Comparison of ENCODE assay signal across 12 cellular contexts in the genomic region with DNA sequence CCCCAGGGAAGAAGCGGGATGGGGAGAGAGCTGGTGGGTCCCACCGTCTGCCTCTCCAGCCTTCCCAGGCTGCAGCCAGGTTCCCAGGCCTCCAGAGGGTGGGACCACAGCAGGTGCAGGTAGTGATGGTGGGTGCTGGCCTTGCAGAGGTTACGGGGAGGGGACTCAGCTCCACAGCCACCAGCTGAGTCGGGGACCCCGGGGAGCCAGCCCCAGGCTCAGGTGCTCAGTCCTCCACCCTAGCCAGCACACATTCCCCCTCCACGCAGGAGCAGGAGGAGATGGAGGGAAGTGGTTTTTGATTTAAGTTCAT. TPM values are rescaled to one million over a fixed set of nuclear protein-coding genes. Genes with fewer than 3 reads are reported as not detected.
DNase-seq lines count a peak whose midpoint lies in the region; ATAC-seq and TF ChIP-seq lines count a peak whose summit lies in the region.
"Had no signal": no experiment of that assay in that cellular context is flagged by ENCODE, and none has a peak within 500 bp of the region (broad histone marks: within the 10 kb centered on the region; RNA-seq: fewer than 3 reads in every experiment).

No MANE protein-coding gene starts in this region.

- peak overlapping the region; percentile 21 for H3K27ac Mint-ChIP-seq in mesothelial cell of epicardium
- no peak overlapping the region for H3K27ac Mint-ChIP-seq in activated CD4-positive, alpha-beta memory T cell treated with anti-CD3 and anti-CD28 coated beads for 36 hours
- H3K27ac Mint-ChIP-seq: activated T-helper 1 cell treated with anti-CD3 and anti-CD28 coated beads, Interleukin-12 subunit alpha, Interleukin-12 subunit beta, Interleukin-2, Interleukin-4 antibody, amounts not matched to agents 30 ng/mL and 10 ng/mL and 1 ng/mL, durations not matched to agents 14 hours and 24 hours and 36 hours had no signal

- peaks cover 89% of the 10 kb centered on the region for H4K20me1 ChIP-seq in BLaER1

- H3K4me1 ChIP-seq in BLaER1 (peaks cover 73% of the 10 kb centered on the region), Panc1 (ENCODE audit: control insufficient read depth, insufficient read depth, low read length) (peaks cover 7% of the 10 kb centered on the region)

- H3K36me3 Mint-ChIP-seq in mesothelial cell of epicardium, result peaks cover 5% of the 10 kb centered on the region
- peaks cover 13% of the 10 kb centered on the region for H3K36me3 Mint-ChIP-seq in activated CD4-positive, alpha-beta memory T cell treated with anti-CD3 and anti-CD28 coated beads for 36 hours

- peaks cover 19% of the 10 kb centered on the region for H3K4me1 Mint-ChIP-seq in mesothelial cell of epicardium
- peaks cover 18% of the 10 kb centered on the region for H3K4me1 Mint-ChIP-seq in activated CD4-positive, alpha-beta memory T cell treated with anti-CD3 and anti-CD28 coated beads for 36 hours (ENCODE audit: low read depth)

- H3K9me3 Mint-ChIP-seq in mesothelial cell of epicardium, result no peaks in the 10 kb centered on the region
- H3K9me3 Mint-ChIP-seq in activated CD4-positive, alpha-beta memory T cell treated with anti-CD3 and anti-CD28 coated beads for 36 hours, result no peaks in the 10 kb centered on the region
- H3K9me3 Mint-ChIP-seq: activated T-helper 1 cell treated with anti-CD3 and anti-CD28 coated beads, Interleukin-12 subunit alpha, Interleukin-12 subunit beta, Interleukin-2, Interleukin-4 antibody, amounts not matched to agents 30 ng/mL and 10 ng/mL and 1 ng/mL, durations not matched to agents 14 hours and 24 hours and 36 hours had no signal

- H3K27me3 ChIP-seq in BLaER1 (no peaks in the 10 kb centered on the region), Panc1 (ENCODE audit: control insufficient read depth, insufficient read depth, low read length) (no peaks in the 10 kb centered on the region)
- H3K27me3 ChIP-seq: ascending aorta had no signal

- no peak overlapping the region for H3K4me3 Mint-ChIP-seq in mesothelial cell of epicardium
- no peak overlapping the region for H3K4me3 Mint-ChIP-seq in activated CD4-positive, alpha-beta memory T cell treated with anti-CD3 and anti-CD28 coated beads for 36 hours
- H3K4me3 Mint-ChIP-seq: activated T-helper 1 cell treated with anti-CD3 and anti-CD28 coated beads, Interleukin-12 subunit alpha, Interleukin-12 subunit beta, Interleukin-2, Interleukin-4 antibody, amounts not matched to agents 30 ng/mL and 10 ng/mL and 1 ng/mL, durations not matched to agents 14 hours and 24 hours and 36 hours had no signal

- H3K9me3 ChIP-seq in BLaER1 (no peaks in the 10 kb centered on the region), Panc1 (ENCODE audit: control insufficient read depth, insufficient read depth, low read depth, low read length) (no peaks in the 10 kb centered on the region)
- H3K9me3 ChIP-seq: ascending aorta had no signal

- TSS peak; percentile 87 for BruUV-seq in Panc1 (replicated peaks; lab: Mats Ljungman, UMichigan)

- intact Hi-C loops in Panc1 (cut with micrococcal nuclease; ENCODE audit: unreplicated experiment), result no loop called here
- intact Hi-C loops in activated CD4-positive, alpha-beta memory T cell treated with anti-CD3 and anti-CD28 coated beads for 36 hours (cut with micrococcal nuclease), result no loop called here

- ATAC-seq in Panc1, result no peak
- no peak for ATAC-seq in HG02870 (IDR thresholded peaks at IDR 0.05; ENCODE audit: unreplicated experiment)

- no peaks in the 10 kb centered on the region for H3K27me3 Mint-ChIP-seq in mesothelial cell of epicardium (ENCODE audit: low read depth)
- no peaks in the 10 kb centered on the region for H3K27me3 Mint-ChIP-seq in activated CD4-positive, alpha-beta memory T cell treated with anti-CD3 and anti-CD28 coated beads for 36 hours

- no peak for DNase-seq in Panc1 (ENCODE audit: low read depth, low spot score)
- DNase-seq in mesothelial cell of epicardium (ENCODE audit: low spot score in 2 of 2, unreplicated experiment in 2 of 2), result peak in 1 of 2 experiments; percentile 18
- DNase-seq in GM20000 (ENCODE audit: low spot score), result no peak
- DNase-seq in activated CD4-positive, alpha-beta memory T cell treated with anti-CD3 and anti-CD28 coated beads for 36 hours, result no peak
- DNase-seq: DMS79, mesendoderm, NCI-H1048, NCI-H2227 treated with DMSO at 0.1 percent for 48 hours had no signal

- CTCF ChIA-PET in Panc1 (lab: Charles Lee), result interaction anchor here (1.8 kb wide), 1 partner anchor 44 kb away, joined by 9 read pairs; no protein-coding TSS in a partner anchor
- CTCF ChIA-PET in activated CD4-positive, alpha-beta memory T cell treated with anti-CD3 and anti-CD28 coated beads for 36 hours (lab: Charles Lee), result interaction anchor here (0.9 to 3.2 kb wide), 8 partner anchors 8 to 218 kb away, joined by 3 to 26 read pairs (median 8); a partner anchor contains a TSS

- in situ Hi-C loops in Panc1 (cut with HindIII; ENCODE audit: low pct_unique_long_range_greater_than_20kb, low sequenced_read_pairs), result no loop called here

- H3K27ac ChIP-seq in BLaER1 (0 out of 2 replicates have a peak overlapping the region, but pooled peaks have one; percentile 58), Panc1 (ENCODE audit: low read length) (no peak overlapping the region)

- H3K4me3 ChIP-seq in BLaER1 (no peak overlapping the region), Panc1 (ENCODE audit: low read depth in 2 of 2, low read length in 2 of 2) (no peak overlapping the region)

- H3K36me3 ChIP-seq in BLaER1 (peaks cover 73% of the 10 kb centered on the region), Panc1 (ENCODE audit: control insufficient read depth, insufficient read depth, low read length) (no peaks in the 10 kb centered on the region)

- H3K4me2 ChIP-seq in BLaER1, result peak overlapping the region; percentile 84

- TF ChIP-seq CTCF in Panc1 (IDR thresholded peaks at IDR 0.05), result no peak
- TF ChIP-seq CTCF in mesothelial cell of epicardium (IDR thresholded peaks at IDR 0.05; ENCODE audit: unreplicated experiment), result no peak
- TF ChIP-seq CTCF in GM20000 (IDR thresholded peaks at IDR 0.05; ENCODE audit: extremely low read depth, missing control alignments), result no peak

- POLR2A ChIA-PET in Panc1 (lab: Charles Lee), result no interaction called here
- POLR2A ChIA-PET in activated CD4-positive, alpha-beta memory T cell treated with anti-CD3 and anti-CD28 coated beads for 36 hours (lab: Charles Lee), result interaction anchor here (1.2 to 1.4 kb wide), 3 partner anchors 14 to 45 kb away, joined by 3 to 4 read pairs (median 4); no protein-coding TSS in a partner anchor

- H3K9ac ChIP-seq in BLaER1, result no peak overlapping the region

RNA-seq across cellular contexts. Expression of a gene that starts 5.0 kb away (rescaled TPM):
- total RNA-seq in Panc1 (2021; ENCODE audit: unreplicated experiment) (123 TPM), mesothelial cell of epicardium (29.9 to 31.2 TPM (median 30.2 TPM) in 3 replicates)
- polyA plus RNA-seq in Panc1 (2012; ENCODE audit: insufficient read length), result 200 TPM
- total RNA-seq in activated CD4-positive, alpha-beta memory T cell treated with anti-CD3 and anti-CD28 coated beads for 36 hours, result 10 to 100 TPM; 54.2 to 55.3 TPM

RNA-seq across cellular contexts. Expression of a gene that starts 6.7 kb away (rescaled TPM):
- total RNA-seq in Panc1 (2021; ENCODE audit: unreplicated experiment), result 33.7 TPM
- polyA plus RNA-seq in Panc1 (2012; ENCODE audit: insufficient read length), result 25.9 TPM
- total RNA-seq in mesothelial cell of epicardium, result 5.2 to 6.1 TPM (median 5.7 TPM) in 3 replicates
- 1 to 10 TPM; 8.9 to 9.8 TPM for total RNA-seq in activated CD4-positive, alpha-beta memory T cell treated with anti-CD3 and anti-CD28 coated beads for 36 hours

RNA-seq across cellular contexts. Expression of a gene that starts 15.9 kb away (rescaled TPM):
- total RNA-seq in Panc1 (2021; ENCODE audit: unreplicated experiment) (94.6 TPM), mesothelial cell of epicardium (99.0 to 110 TPM (median 108 TPM) in 3 replicates)
- 105 TPM for polyA plus RNA-seq in Panc1 (2012; ENCODE audit: insufficient read length)
- 10 to 100 TPM; 51.3 to 54.4 TPM for total RNA-seq in activated CD4-positive, alpha-beta memory T cell treated with anti-CD3 and anti-CD28 coated beads for 36 hours

RNA-seq across cellular contexts. Expression of a gene that starts 19.4 kb away (rescaled TPM):
- 31.4 TPM for total RNA-seq in Panc1 (2021; ENCODE audit: unreplicated experiment)
- 34.3 TPM for polyA plus RNA-seq in Panc1 (2012; ENCODE audit: insufficient read length)
- total RNA-seq in mesothelial cell of epicardium, result 51.7 to 52.7 TPM (median 52.6 TPM) in 3 replicates
- 10 to 100 TPM; 14.1 to 15.1 TPM for total RNA-seq in activated CD4-positive, alpha-beta memory T cell treated with anti-CD3 and anti-CD28 coated beads for 36 hours

RNA-seq across cellular contexts. Expression of a gene that starts 49.2 kb away (rescaled TPM):
- 9.7 TPM for total RNA-seq in Panc1 (2021; ENCODE audit: unreplicated experiment)
- polyA plus RNA-seq in Panc1 (2012; ENCODE audit: insufficient read length), result 11.8 TPM
- total RNA-seq in mesothelial cell of epicardium, result 3.4 to 3.8 TPM (median 3.4 TPM) in 3 replicates
- total RNA-seq in activated CD4-positive, alpha-beta memory T cell treated with anti-CD3 and anti-CD28 coated beads for 36 hours, result 10 to 100 TPM; 21.3 to 22.1 TPM
